9 cellular contexts compared by ENCODE assay signal in the genomic region with DNA sequence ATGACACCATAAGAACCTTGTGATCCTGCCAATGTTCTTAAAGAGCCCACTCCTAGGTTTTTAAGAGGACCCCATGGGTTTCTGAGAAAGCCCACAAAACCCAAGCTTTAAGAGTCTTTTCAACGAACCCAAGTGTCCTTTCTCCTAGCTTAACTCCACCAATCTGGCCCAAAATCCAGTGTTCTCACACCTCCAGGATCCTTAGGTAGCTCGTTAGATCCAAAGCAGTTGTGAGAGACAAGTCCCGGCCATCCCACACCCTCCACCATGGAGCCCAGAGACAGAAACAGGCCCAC. TPM values are rescaled to one million over a fixed set of nuclear protein-coding genes. Genes with fewer than 3 reads are reported as not detected.
DNase-seq lines count a peak whose midpoint lies in the region; ATAC-seq, FAIRE-seq and TF ChIP-seq lines count a peak whose summit lies in the region.
"Had no signal": no experiment of that assay in that cellular context is flagged by ENCODE, and none has a peak within 500 bp of the region (broad histone marks: within the 10 kb centered on the region; RNA-seq: fewer than 3 reads in every experiment).

No MANE protein-coding gene starts in this region.

- H3K4me1 Mint-ChIP-seq in GM23338 (peaks cover 18% of the 10 kb centered on the region), T-cell (peaks cover 35 to 50% (median 36%) of the 10 kb centered on the region in 3 donors)

- H3K27ac Mint-ChIP-seq in GM23338 (no peak overlapping the region), T-cell (peak overlapping the region; percentile 90 to 96)

- H3K36me3 Mint-ChIP-seq in GM23338 (ENCODE audit: low read depth) (peaks cover 44% of the 10 kb centered on the region), T-cell (peaks cover 21% of the 10 kb centered on the region)

- H3K79me2 ChIP-seq in GM23338 (replicated peaks; ENCODE audit: insufficient read depth) = peaks cover 16% of the 10 kb centered on the region

- H4K20me1 ChIP-seq in GM23338 (replicated peaks; ENCODE audit: insufficient read depth) = 0 out of 2 replicates have a peak, but pooled peaks cover 3% of the 10 kb centered on the region

- H3K4me3 Mint-ChIP-seq in GM23338 (peak overlapping the region; percentile 87), T-cell (peak overlapping the region; percentile 91 to 94 (median 92))

- H3K4me1 ChIP-seq in GM23338 (ENCODE audit: insufficient read depth) (peaks cover 10% of the 10 kb centered on the region; the same call in 1 of the 2 replicates), small intestine (ENCODE audit: control insufficient read depth in 2 of 2, insufficient read depth in 1 of 2, low read depth in 1 of 2, low read length in 1 of 2) (no peaks in the 10 kb centered on the region)

- peak overlapping the region; percentile 95 for H3K4me3 ChIP-seq in GM23338
- H3K4me3 ChIP-seq in fibroblast of the aortic adventitia (ENCODE audit: low read depth, low read length) = peak overlapping the region; percentile 86
- peak overlapping the region; percentile 87 to 90 for H3K4me3 ChIP-seq in small intestine (ENCODE audit: low read depth in 1 of 2, low read length in 2 of 2)

- H2AFZ ChIP-seq in GM23338 = no peak overlapping the region

- no peaks in the 10 kb centered on the region; the same call in 2 of the 3 replicates for H3K9me3 Mint-ChIP-seq in GM23338
- H3K9me3 Mint-ChIP-seq in T-cell = no peaks in the 10 kb centered on the region

- H3K9me3 ChIP-seq in small intestine (ENCODE audit: control insufficient read depth, low read depth) = no peaks in the 10 kb centered on the region

- DNase-seq in GM23338 (ENCODE audit: low spot score) (no peak), T-cell (no peak), fibroblast of the aortic adventitia (ENCODE audit: low read depth) (no peak), small intestine (no peak), NCI-H748 treated with DMSO at 0.1 percent for 48 hours (lab: John Stamatoyannopoulos, UW) (no peak), SKM-1 treated with dmso at 0.1 percent for 144 hours (lab: John Stamatoyannopoulos, UW; ENCODE audit: unreplicated experiment) (no peak), midbrain (lab: John Stamatoyannopoulos, UW) (no peak)
- DNase-seq: NCI-H1105 treated with DMSO at 0.1 percent for 48 hours had no signal

- peaks cover 17% of the 10 kb centered on the region for H3K27me3 Mint-ChIP-seq in GM23338 (ENCODE audit: insufficient read depth, low read depth, poor library complexity)
- no peaks in the 10 kb centered on the region for H3K27me3 Mint-ChIP-seq in T-cell

- CTCF ChIA-PET in T-cell (lab: Charles Lee) = interaction anchor here in 1 of 2 donors (1.1 to 4.3 kb wide), 8 partner anchors 14 to 140 kb away, joined by 4 to 25 read pairs (median 7); partner anchors contain the start of genes CREB3L4, CRTC2, GATAD2B and JTB

- TF ChIP-seq CTCF in GM23338 (conservative IDR thresholded peaks at IDR 0.05; ENCODE audit: low read depth in 2 of 2) = no peak
- TF ChIP-seq CTCF in fibroblast of the aortic adventitia (IDR thresholded peaks at IDR 0.05; ENCODE audit: insufficient read depth, low read length) = no peak

- H3K36me3 ChIP-seq in GM23338 (ENCODE audit: insufficient read depth) (0 out of 2 replicates have a peak, but pooled peaks cover 7% of the 10 kb centered on the region), small intestine (ENCODE audit: control insufficient read depth in 2 of 2, insufficient read depth in 2 of 2, low read length in 2 of 2) (peaks cover 4 to 20% of the 10 kb centered on the region in 2 donors)

- POLR2A ChIA-PET in T-cell (lab: Charles Lee) = interaction anchor here (0.6 to 2.6 kb wide), 9 partner anchors 13 to 208 kb away, joined by 3 to 8 read pairs (median 3); partner anchors contain the start of genes CRTC2 (in 1 of the 2) and GATAD2B (in 1 of the 2)

- FAIRE-seq in small intestine (lab: Jason Lieb, UNC) = no peak

- ATAC-seq in GM23338 (no peak), T-cell (replicated peaks in 1 of 4) (no peak), GM18907 (IDR thresholded peaks at IDR 0.05; ENCODE audit: unreplicated experiment) (no peak)

- peak overlapping the region; percentile 99 for H3K4me2 ChIP-seq in GM23338

- no peaks in the 10 kb centered on the region for H3K27me3 ChIP-seq in GM23338 (ENCODE audit: insufficient read depth)
- no peaks in the 10 kb centered on the region for H3K27me3 ChIP-seq in small intestine (ENCODE audit: control insufficient read depth in 2 of 2, insufficient read depth in 2 of 2, low read length in 2 of 2)

- H3K27ac ChIP-seq in GM23338 (ENCODE audit: low read depth) = no peak overlapping the region
- peak overlapping the region in 1 of 2 donors; percentile 97 for H3K27ac ChIP-seq in small intestine (ENCODE audit: low read depth in 1 of 2, low read length in 1 of 2)

- no peaks in the 10 kb centered on the region for H3K9me2 ChIP-seq in GM23338 (ENCODE audit: insufficient read depth)

- 48 to 63% (median 57%) methylated on average over 3 of the region's 3 CpGs for WGBS in small intestine, 3 donors

- peaks cover 5% of the 10 kb centered on the region; the same call in 1 of the 2 replicates for H3F3A ChIP-seq in GM23338 (replicated peaks; ENCODE audit: low read depth)

TF ChIP-seq in GM23338, 12 proteins besides CTCF, POLR2A, EP300 and RAD21 (continues in another document):
- TF ChIP-seq ZNF114 (CRISPR knock-in tag; IDR thresholded peaks at IDR 0.05) = no peak
- no peak for TF ChIP-seq EZH2 (IDR thresholded peaks at IDR 0.05; ENCODE audit: low read depth, unreplicated experiment)
- no peak for TF ChIP-seq CREB1 (CRISPR knock-in tag; IDR thresholded peaks at IDR 0.05; ENCODE audit: low read depth)
- TF ChIP-seq NANOG (IDR thresholded peaks at IDR 0.05; ENCODE audit: borderline replicate concordance) = no peak
- TF ChIP-seq, protein P1, sequence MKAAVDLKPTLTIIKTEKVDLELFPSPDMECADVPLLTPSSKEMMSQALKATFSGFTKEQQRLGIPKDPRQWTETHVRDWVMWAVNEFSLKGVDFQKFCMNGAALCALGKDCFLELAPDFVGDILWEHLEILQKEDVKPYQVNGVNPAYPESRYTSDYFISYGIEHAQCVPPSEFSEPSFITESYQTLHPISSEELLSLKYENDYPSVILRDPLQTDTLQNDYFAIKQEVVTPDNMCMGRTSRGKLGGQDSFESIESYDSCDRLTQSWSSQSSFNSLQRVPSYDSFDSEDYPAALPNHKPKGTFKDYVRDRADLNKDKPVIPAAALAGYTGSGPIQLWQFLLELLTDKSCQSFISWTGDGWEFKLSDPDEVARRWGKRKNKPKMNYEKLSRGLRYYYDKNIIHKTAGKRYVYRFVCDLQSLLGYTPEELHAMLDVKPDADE (IDR thresholded peaks at IDR 0.05) = no peak
- TF ChIP-seq EZH2phosphoT487 (IDR thresholded peaks at IDR 0.05; ENCODE audit: unreplicated experiment) = no peak
- no peak for TF ChIP-seq ZNF331 (CRISPR knock-in tag; IDR thresholded peaks at IDR 0.05; ENCODE audit: low read depth)

RNA-seq across cellular contexts. Expression of gene DENND4B, which starts 1.7 kb away (rescaled TPM):
- total RNA-seq in GM23338 (2014; rRNA removed; shearing (Covaris generic)) = 33.3 and 57.0 TPM in 2 replicates
- 24.9 and 29.4 TPM in 2 replicates for polyA plus RNA-seq in GM23338 (2016; fragmentation: Nextera tagmentation; extraction: Ambion mirVana)
- 100 to 1,000 TPM; 161 to 220 (median 196) TPM for total RNA-seq in T-cell
- 14.9 and 23.2 TPM in 2 replicates for total RNA-seq in fibroblast of the aortic adventitia (ENCODE audit: low replicate concordance)
- polyA plus RNA-seq in small intestine = 10 to 100 TPM; 18.9 to 20.9 (median 19.7) TPM

RNA-seq across cellular contexts. Expression of gene CRTC2, which starts 13.6 kb away (rescaled TPM):
- 7.4 and 10.6 TPM in 2 replicates for total RNA-seq in GM23338 (2014; rRNA removed; shearing (Covaris generic))
- polyA plus RNA-seq in GM23338 (2016; fragmentation: Nextera tagmentation; extraction: Ambion mirVana) = 18.3 and 20.7 TPM in 2 replicates
- total RNA-seq in T-cell = 100 to 1,000 TPM; 108 to 153 (median 122) TPM
- 6.6 and 8.6 TPM in 2 replicates for total RNA-seq in fibroblast of the aortic adventitia (ENCODE audit: low replicate concordance)
- polyA plus RNA-seq in small intestine = 10 to 100 TPM; 21.7 to 49.4 (median 32.7) TPM

RNA-seq across cellular contexts. Expression of gene SLC39A1, which starts 18.6 kb away (rescaled TPM):
- total RNA-seq in GM23338 (2014; rRNA removed; shearing (Covaris generic)) = 218 and 220 TPM in 2 replicates
- 87.3 and 91.3 TPM in 2 replicates for polyA plus RNA-seq in GM23338 (2016; fragmentation: Nextera tagmentation; extraction: Ambion mirVana)
- total RNA-seq in T-cell = 10 to 100 TPM; 15.1 to 22.0 (median 16.4) TPM
- total RNA-seq in fibroblast of the aortic adventitia (ENCODE audit: low replicate concordance) = 74.1 and 85.9 TPM in 2 replicates
- polyA plus RNA-seq in small intestine = 10 to 100 TPM; 23.7 to 89.9 (median 40.8) TPM

RNA-seq across cellular contexts. Expression of gene GATAD2B, which starts 22.0 kb away (rescaled TPM):
- 17.3 and 17.8 TPM in 2 replicates for total RNA-seq in GM23338 (2014; rRNA removed; shearing (Covaris generic))
- polyA plus RNA-seq in GM23338 (2016; fragmentation: Nextera tagmentation; extraction: Ambion mirVana) = 4.4 and 5.2 TPM in 2 replicates
- 100 to 1,000 TPM in 3 of 5 donors, 10 to 100 TPM in 2; 94.6 to 107 (median 103) TPM for total RNA-seq in T-cell
- total RNA-seq in fibroblast of the aortic adventitia (ENCODE audit: low replicate concordance) = 8.0 and 11.3 TPM in 2 replicates
- 1 to 10 TPM; 2.9 to 5.0 (median 3.0) TPM for polyA plus RNA-seq in small intestine

RNA-seq across cellular contexts. Expression of gene CREB3L4, which starts 22.9 kb away (rescaled TPM):
- total RNA-seq in GM23338 (2014; rRNA removed; shearing (Covaris generic)) = 21.3 and 26.8 TPM in 2 replicates
- 16.7 and 19.3 TPM in 2 replicates for polyA plus RNA-seq in GM23338 (2016; fragmentation: Nextera tagmentation; extraction: Ambion mirVana)
- 1 to 10 TPM; 3.3 to 9.0 (median 6.3) TPM for total RNA-seq in T-cell
- total RNA-seq in fibroblast of the aortic adventitia (ENCODE audit: low replicate concordance) = 3.3 and 5.9 TPM in 2 replicates
- 10 to 100 TPM in 1 of 3 donors, 1 to 10 TPM in 2; 5.8 to 16.9 (median 6.5) TPM for polyA plus RNA-seq in small intestine
